ENCODE assay signal across 25 cellular contexts in genomic region chr17:50370052-50370451, GRCh38. TPM values are rescaled to one million over a fixed set of nuclear protein-coding genes. Genes with fewer than 3 reads are reported as not detected.
DNase-seq lines count a peak whose midpoint lies in the region; ATAC-seq and TF ChIP-seq lines count a peak whose summit lies in the region.
"Had no signal": no experiment of that assay in that cellular context is flagged by ENCODE, and none has a peak within 500 bp of the region (broad histone marks: within the 10 kb centered on the region; RNA-seq: fewer than 3 reads in every experiment).

No MANE protein-coding gene starts in this region.

- H3K27me3 ChIP-seq in spleen (replicated peaks in 1 of 7) = no peaks in the 10 kb centered on the region
- H3K27me3 ChIP-seq in effector memory CD4-positive, alpha-beta T cell (replicated peaks; ENCODE audit: control insufficient read depth, insufficient read depth, low read length, poor library complexity, severe bottlenecking) = no peaks in the 10 kb centered on the region

- no peak for TF ChIP-seq POLR2A in spleen (IDR thresholded peaks at IDR 0.05)

- H3K4me1 ChIP-seq in spleen = peaks cover 8 to 43% (median 28%) of the 10 kb centered on the region in 6 donors
- H3K4me1 ChIP-seq in effector memory CD4-positive, alpha-beta T cell (ENCODE audit: control insufficient read depth, insufficient read depth, low read length, poor library complexity, severe bottlenecking) = peaks cover 16% of the 10 kb centered on the region

- CTCF ChIA-PET in activated CD4-positive, alpha-beta T cell treated with anti-CD3 and anti-CD28 coated beads for 36 hours (lab: Charles Lee) = interaction anchor here (1.5 to 5.4 kb wide), 4 partner anchors 8 to 27 kb away, joined by 5 to 31 read pairs (median 18); partner anchors contain the start of gene LRRC59
- CTCF ChIA-PET in RWPE1 (lab: Yijun Ruan, JAX) = interaction anchor here (0.6 to 2.0 kb wide), 2 partner anchors 9 to 751 kb away, joined by 4 to 5 read pairs; no protein-coding TSS in a partner anchor

- intact Hi-C loops in activated CD4-positive, alpha-beta T cell treated with anti-CD3 and anti-CD28 coated beads, Interleukin-2, amount 10 ng/mL, durations not matched to agents 24 days and 14 days (cut with micrococcal nuclease) = no loop called here
- intact Hi-C loops in activated CD4-positive, alpha-beta T cell treated with anti-CD3 and anti-CD28 coated beads for 36 hours (cut with DNase I, micrococcal nuclease) = loop anchor here in 1 of 2 experiments (5.0 kb wide), 2 partner anchors 107 to 337 kb away; partner anchors contain the start of genes ANKRD40 and RSAD1
- intact Hi-C loops in spleen (cut with DNase I; ENCODE audit: low total_unique reads) = loop anchor here (10.0 kb wide), 1 partner anchor 105 kb away; the partner anchor contains the start of gene RSAD1

- H3K4me1 Mint-ChIP-seq in activated CD4-positive, alpha-beta T cell treated with anti-CD3 and anti-CD28 coated beads, Interleukin-2, amount 10 ng/mL, durations not matched to agents 24 days and 14 days = peaks cover 32% of the 10 kb centered on the region
- peaks cover 22% of the 10 kb centered on the region for H3K4me1 Mint-ChIP-seq in activated CD4-positive, alpha-beta T cell treated with anti-CD3 and anti-CD28 coated beads for 36 hours
- H3K4me1 Mint-ChIP-seq in endothelial cell (ENCODE audit: unreplicated experiment) = peaks cover 16% of the 10 kb centered on the region

- no peaks in the 10 kb centered on the region for H3K27me3 Mint-ChIP-seq in activated CD4-positive, alpha-beta T cell treated with anti-CD3 and anti-CD28 coated beads, Interleukin-2, amount 10 ng/mL, durations not matched to agents 24 days and 14 days
- no peaks in the 10 kb centered on the region for H3K27me3 Mint-ChIP-seq in activated CD4-positive, alpha-beta T cell treated with anti-CD3 and anti-CD28 coated beads for 36 hours
- peaks cover 8% of the 10 kb centered on the region for H3K27me3 Mint-ChIP-seq in endothelial cell (ENCODE audit: unreplicated experiment)
- H3K27me3 Mint-ChIP-seq: CD8-positive, alpha-beta memory T cell; IgD-negative memory B cell had no signal

- POLR2A ChIA-PET in activated CD4-positive, alpha-beta T cell treated with anti-CD3 and anti-CD28 coated beads for 36 hours (lab: Charles Lee) = no interaction called here
- POLR2A ChIA-PET in RWPE1 (lab: Yijun Ruan, JAX; ENCODE audit: low non-redundant PET) = no interaction called here

- DNase-seq in activated CD4-positive, alpha-beta T cell treated with anti-CD3 and anti-CD28 coated beads, Interleukin-2, amount 10 ng/mL, durations not matched to agents 24 days and 14 days = no peak
- no peak for DNase-seq in activated CD4-positive, alpha-beta T cell treated with anti-CD3 and anti-CD28 coated beads for 36 hours
- no peak for DNase-seq in RWPE1 (ENCODE audit: low spot score)
- DNase-seq in endothelial cell (ENCODE audit: low spot score) = no peak
- DNase-seq in spleen = peak; percentile 36
- no peak for DNase-seq in NCI-H526 treated with DMSO at 0.1 percent for 48 hours (lab: John Stamatoyannopoulos, UW)
- no peak for DNase-seq in effector memory CD4-positive, alpha-beta T cell
- DNase-seq: 8988T; AML-193; C1 segment of cervical spinal cord; Calu3; CD8-positive, alpha-beta memory T cell; DMS153; GOT3; HCEC 1CT; NCI-H1048; NCI-H1417 treated with DMSO at 0.1 percent for 48 hours; NCI-H1930; NCI-H510A; NCI-H748 treated with DMSO at 0.1 percent for 48 hours; PC-9; RPMI8226; SHP77 treated with DMSO at 0.1 percent for 48 hours had no signal

- H3K9me3 Mint-ChIP-seq in activated CD4-positive, alpha-beta T cell treated with anti-CD3 and anti-CD28 coated beads, Interleukin-2, amount 10 ng/mL, durations not matched to agents 24 days and 14 days = no peaks in the 10 kb centered on the region
- H3K9me3 Mint-ChIP-seq in activated CD4-positive, alpha-beta T cell treated with anti-CD3 and anti-CD28 coated beads for 36 hours (ENCODE audit: low read depth) = no peaks in the 10 kb centered on the region
- no peaks in the 10 kb centered on the region for H3K9me3 Mint-ChIP-seq in endothelial cell (ENCODE audit: unreplicated experiment)
- H3K9me3 Mint-ChIP-seq: CD8-positive, alpha-beta memory T cell; IgD-negative memory B cell had no signal

- H3K4me3 ChIP-seq in spleen = no peak overlapping the region
- H3K4me3 ChIP-seq in effector memory CD4-positive, alpha-beta T cell (ENCODE audit: insufficient read depth, low read depth, low read length, poor library complexity, severe bottlenecking) = no peak overlapping the region
- H3K4me3 ChIP-seq: PC-9, SK-N-MC had no signal

- peaks cover 10 to 63% (median 55%) of the 10 kb centered on the region in 6 donors for H3K36me3 ChIP-seq in spleen
- H3K36me3 ChIP-seq in effector memory CD4-positive, alpha-beta T cell (ENCODE audit: control insufficient read depth, insufficient read depth, low read length) = peaks cover 48% of the 10 kb centered on the region

- 93 to 98% (median 95%) methylated on average over 5 of the region's 5 CpGs for WGBS in spleen, 5 donors

- TF ChIP-seq CTCF in RWPE1 (conservative IDR thresholded peaks at IDR 0.05; ENCODE audit: low read depth) (no peak), endothelial cell (IDR thresholded peaks at IDR 0.05; ENCODE audit: unreplicated experiment) (no peak), spleen (IDR thresholded peaks at IDR 0.05 in 8 of 11, conservative IDR thresholded peaks at IDR 0.05 in 3 of 11) (no peak)

- H3K9me3 ChIP-seq in spleen = no peaks in the 10 kb centered on the region
- H3K9me3 ChIP-seq in effector memory CD4-positive, alpha-beta T cell (ENCODE audit: control insufficient read depth, low read length) = no peaks in the 10 kb centered on the region

- no peak overlapping the region for H3K27ac Mint-ChIP-seq in activated CD4-positive, alpha-beta T cell treated with anti-CD3 and anti-CD28 coated beads, Interleukin-2, amount 10 ng/mL, durations not matched to agents 24 days and 14 days
- no peak overlapping the region for H3K27ac Mint-ChIP-seq in activated CD4-positive, alpha-beta T cell treated with anti-CD3 and anti-CD28 coated beads for 36 hours
- H3K27ac Mint-ChIP-seq in endothelial cell (ENCODE audit: unreplicated experiment) = no peak overlapping the region

- no peak for ATAC-seq in activated CD4-positive, alpha-beta T cell treated with anti-CD3 and anti-CD28 coated beads for 36 hours

- H3K36me3 Mint-ChIP-seq in activated CD4-positive, alpha-beta T cell treated with anti-CD3 and anti-CD28 coated beads, Interleukin-2, amount 10 ng/mL, durations not matched to agents 24 days and 14 days (ENCODE audit: low read depth) = peaks cover 58% of the 10 kb centered on the region
- peaks cover 37% of the 10 kb centered on the region for H3K36me3 Mint-ChIP-seq in activated CD4-positive, alpha-beta T cell treated with anti-CD3 and anti-CD28 coated beads for 36 hours (ENCODE audit: low read depth)
- peaks cover 19% of the 10 kb centered on the region for H3K36me3 Mint-ChIP-seq in endothelial cell (ENCODE audit: low read depth, unreplicated experiment)

- H3K27ac ChIP-seq in RWPE1 (peak overlapping the region; percentile 49; the same call in 1 of the 2 replicates), spleen (no peak overlapping the region)
- H3K27ac ChIP-seq in effector memory CD4-positive, alpha-beta T cell (ENCODE audit: insufficient read depth, low read length, poor library complexity, severe bottlenecking) = no peak overlapping the region
- H3K27ac ChIP-seq: PC-9, SK-N-MC had no signal

- H3K4me3 Mint-ChIP-seq in activated CD4-positive, alpha-beta T cell treated with anti-CD3 and anti-CD28 coated beads, Interleukin-2, amount 10 ng/mL, durations not matched to agents 24 days and 14 days = peak overlapping the region; percentile 34
- H3K4me3 Mint-ChIP-seq in activated CD4-positive, alpha-beta T cell treated with anti-CD3 and anti-CD28 coated beads for 36 hours = no peak overlapping the region
- H3K4me3 Mint-ChIP-seq in endothelial cell (ENCODE audit: unreplicated experiment) = peak overlapping the region; percentile 14

RNA-seq across cellular contexts. Expression of gene MRPL27, which starts 2.9 kb away (rescaled TPM):
- total RNA-seq in activated CD4-positive, alpha-beta T cell treated with anti-CD3 and anti-CD28 coated beads, Interleukin-2, amount 10 ng/mL, durations not matched to agents 24 days and 14 days = 80.5 and 83.3 TPM in 2 replicates
- 10 to 100 TPM; 40.1 to 56.2 TPM for total RNA-seq in activated CD4-positive, alpha-beta T cell treated with anti-CD3 and anti-CD28 coated beads for 36 hours
- total RNA-seq in endothelial cell (ENCODE audit: unreplicated experiment) = 38.9 TPM
- 10 to 100 TPM; 26.4 to 40.7 (median 34.0) TPM for total RNA-seq in spleen
- polyA plus RNA-seq in spleen = 100 to 1,000 TPM in 1 of 3 donors, 10 to 100 TPM in 2; 85.3 to 102 (median 92.8) TPM

RNA-seq across cellular contexts. Expression of gene EME1, which starts 3.0 kb away (rescaled TPM):
- 30.7 and 35.4 TPM in 2 replicates for total RNA-seq in activated CD4-positive, alpha-beta T cell treated with anti-CD3 and anti-CD28 coated beads, Interleukin-2, amount 10 ng/mL, durations not matched to agents 24 days and 14 days
- 10 to 100 TPM; 38.3 to 40.8 TPM for total RNA-seq in activated CD4-positive, alpha-beta T cell treated with anti-CD3 and anti-CD28 coated beads for 36 hours
- total RNA-seq in endothelial cell (ENCODE audit: unreplicated experiment) (6.1 TPM), spleen (1 to 10 TPM in 6 of 7 donors, under 1 TPM in 1; 0.66 to 3.6 (median 1.9) TPM)
- polyA plus RNA-seq in spleen = 1 to 10 TPM; 1.1 to 3.0 (median 1.9) TPM
- polyA plus RNA-seq: IgD-negative memory B cell had no signal

RNA-seq across cellular contexts. Expression of gene XYLT2, which starts 24.1 kb away (rescaled TPM):
- total RNA-seq in activated CD4-positive, alpha-beta T cell treated with anti-CD3 and anti-CD28 coated beads, Interleukin-2, amount 10 ng/mL, durations not matched to agents 24 days and 14 days = 65.3 and 66.5 TPM in 2 replicates
- total RNA-seq in activated CD4-positive, alpha-beta T cell treated with anti-CD3 and anti-CD28 coated beads for 36 hours = 10 to 100 TPM; 29.8 to 30.4 TPM
- 23.1 TPM for total RNA-seq in endothelial cell (ENCODE audit: unreplicated experiment)
- 10 to 100 TPM; 17.9 to 27.3 (median 23.3) TPM for total RNA-seq in spleen
- polyA plus RNA-seq in spleen = 10 to 100 TPM; 10.0 to 19.1 (median 14.2) TPM

RNA-seq across cellular contexts. Expression of gene LRRC59, which starts 27.3 kb away (rescaled TPM):
- total RNA-seq in activated CD4-positive, alpha-beta T cell treated with anti-CD3 and anti-CD28 coated beads, Interleukin-2, amount 10 ng/mL, durations not matched to agents 24 days and 14 days = 113 and 117 TPM in 2 replicates
- total RNA-seq in activated CD4-positive, alpha-beta T cell treated with anti-CD3 and anti-CD28 coated beads for 36 hours = 10 to 100 TPM; 74.4 to 82.7 TPM
- total RNA-seq in endothelial cell (ENCODE audit: unreplicated experiment) (64.2 TPM), spleen (10 to 100 TPM; 38.9 to 71.3 (median 47.0) TPM)
- polyA plus RNA-seq in spleen = 10 to 100 TPM; 12.5 to 23.6 (median 18.8) TPM

RNA-seq across cellular contexts. Expression of gene ACSF2, which starts 56.0 kb away (rescaled TPM):
- 13.6 and 16.5 TPM in 2 replicates for total RNA-seq in activated CD4-positive, alpha-beta T cell treated with anti-CD3 and anti-CD28 coated beads, Interleukin-2, amount 10 ng/mL, durations not matched to agents 24 days and 14 days
- total RNA-seq in activated CD4-positive, alpha-beta T cell treated with anti-CD3 and anti-CD28 coated beads for 36 hours = 10 to 100 TPM; 15.0 to 15.7 TPM
- total RNA-seq in endothelial cell (ENCODE audit: unreplicated experiment) (51.0 TPM), spleen (10 to 100 TPM; 28.3 to 48.6 (median 41.9) TPM)
- polyA plus RNA-seq in spleen = 10 to 100 TPM; 21.7 to 50.0 (median 36.3) TPM
